29 cellular contexts compared by ENCODE assay signal in genomic region chr22:49476800-49477400, GRCh38.
"Had no signal": no experiment of that assay in that cellular context is flagged by ENCODE, and none has a peak within 500 bp of the region (broad histone marks: within the 10 kb centered on the region; RNA-seq: fewer than 3 reads in every experiment).

No MANE protein-coding gene starts in this region.

- DNase-seq: effector CD8-positive, alpha-beta T cell; foreskin fibroblast; gastrocnemius medialis; heart left ventricle; kidney; mucosa of descending colon; naive B cell; nucleus accumbens; psoas muscle; right cardiac atrium; sigmoid colon; stimulated activated CD4-positive, alpha-beta T cell treated with anti-CD3 and anti-CD28 coated beads, Interleukin-4, amount 100 ng/mL, for 4 hours; stimulated activated naive CD8-positive, alpha-beta T cell treated with anti-CD3 and anti-CD28 coated beads, Interleukin-15, Interleukin-2, amounts not matched to agents 100 U/mL and 50 U/mL, for 24 hours; substantia nigra; testis; tibial artery had no signal

- H3K27ac Mint-ChIP-seq: dendritic cell treated with granulocyte-macrophage colony-stimulating factor and Interleukin-4, amounts not matched to agents 40 ng/mL and 50 ng/mL, for 4 days; endodermal cell; memory B cell; mesothelial cell of epicardium; naive B cell; natural killer cell treated with Interleukin-12 subunit alpha and Interleukin-12 subunit beta and Interleukin-15 and Interleukin-18, amount 100 ng/mL, for 72 hours; stimulated activated memory B cell treated with anti-CD40 and anti-IgM and Interleukin-4, amounts not matched to agents 10 μg/mL and 1 μg/mL and 100 μg/mL, for 72 hours; type B pancreatic cell had no signal

- H3K9me3 ChIP-seq: gastrocnemius medialis, heart left ventricle, mucosa of descending colon, psoas muscle, sigmoid colon, testis, tibial artery had no signal

- H3K36me3 Mint-ChIP-seq: mesothelial cell of epicardium, type B pancreatic cell had no signal

- H3K4me3 ChIP-seq: gastrocnemius medialis, heart left ventricle, hepatocyte, lung, mucosa of descending colon, psoas muscle, sigmoid colon, testis, tibial artery had no signal

- H3K36me3 ChIP-seq: gastrocnemius medialis, heart left ventricle, sigmoid colon, tibial artery had no signal

- H3K4me2 ChIP-seq: hepatocyte had no signal

- H3K4me3 Mint-ChIP-seq: dendritic cell treated with granulocyte-macrophage colony-stimulating factor and Interleukin-4, amounts not matched to agents 40 ng/mL and 50 ng/mL, for 4 days; endodermal cell; memory B cell; mesothelial cell of epicardium; naive B cell; natural killer cell treated with Interleukin-12 subunit alpha and Interleukin-12 subunit beta and Interleukin-15 and Interleukin-18, amount 100 ng/mL, for 72 hours; neural crest cell; stimulated activated memory B cell treated with anti-CD40 and anti-IgM and Interleukin-4, amounts not matched to agents 10 μg/mL and 1 μg/mL and 100 μg/mL, for 72 hours; type B pancreatic cell had no signal

- H2AFZ ChIP-seq: hepatocyte had no signal

- H3K4me1 ChIP-seq: gastrocnemius medialis, psoas muscle, tibial artery had no signal

- H3K27me3 ChIP-seq: testis had no signal

- H3K79me2 ChIP-seq: hepatocyte had no signal

- FAIRE-seq: kidney had no signal

- H3K27ac ChIP-seq: epithelial cell of prostate, gastrocnemius medialis, heart left ventricle, hepatocyte, psoas muscle, sigmoid colon, testis, tibial artery had no signal

- ATAC-seq: esophagus mucosa; gastrocnemius medialis; heart left ventricle; left lobe of liver; mucosa of descending colon; natural killer cell treated with Interleukin-12 subunit alpha and Interleukin-12 subunit beta and Interleukin-15 and Interleukin-18, amount 100 ng/mL, for 72 hours; psoas muscle; right cardiac atrium; stimulated activated memory B cell treated with anti-CD40 and anti-IgM and Interleukin-4, amounts not matched to agents 10 μg/mL and 1 μg/mL and 100 μg/mL, for 72 hours; stimulated activated naive CD8-positive, alpha-beta T cell treated with anti-CD3 and anti-CD28 coated beads, Interleukin-15, Interleukin-2, amounts not matched to agents 100 U/mL and 50 U/mL, for 24 hours had no signal

- H3K27me3 Mint-ChIP-seq: memory B cell; stimulated activated memory B cell treated with anti-CD40 and anti-IgM and Interleukin-4, amounts not matched to agents 10 μg/mL and 1 μg/mL and 100 μg/mL, for 72 hours had no signal

- H3K4me1 Mint-ChIP-seq: stimulated activated memory B cell treated with anti-CD40 and anti-IgM and Interleukin-4, amounts not matched to agents 10 μg/mL and 1 μg/mL and 100 μg/mL, for 72 hours had no signal
